19 cellular contexts compared by ENCODE assay signal in the genomic region with DNA sequence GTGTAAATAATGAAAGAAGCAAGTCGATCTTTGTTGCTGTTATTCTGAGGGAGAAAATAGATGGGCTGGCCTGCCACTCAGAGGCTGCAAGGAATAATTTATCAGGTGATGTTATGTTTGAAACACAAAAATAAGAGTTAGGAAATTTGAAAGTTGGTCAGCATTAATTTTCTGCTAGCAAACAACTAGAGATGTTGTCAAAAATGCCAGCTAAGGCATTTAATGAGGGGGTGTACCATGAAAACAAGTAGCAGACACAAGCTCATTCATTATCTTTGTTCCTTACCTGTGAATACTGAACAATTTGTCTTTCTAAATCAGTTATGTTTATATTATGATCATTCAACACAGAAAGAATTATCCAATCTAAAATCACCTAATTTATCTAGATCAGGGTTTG.
"Had no signal": no experiment of that assay in that cellular context is flagged by ENCODE, and none has a peak within 500 bp of the region (broad histone marks: within the 10 kb centered on the region; RNA-seq: fewer than 3 reads in every experiment).

No MANE protein-coding gene starts in this region.

- H3K4me3 Mint-ChIP-seq: naive B cell, nephron progenitor cell had no signal

- H2AFZ ChIP-seq: hepatocyte had no signal

- H3K27me3 ChIP-seq: hepatocyte, neutrophil, ovary, right atrium auricular region, upper lobe of right lung, vagina had no signal

- H3K36me3 Mint-ChIP-seq: naive B cell had no signal

- H3K27ac Mint-ChIP-seq: naive B cell, nephron progenitor cell had no signal

- DNase-seq: cortex of kidney; dorsolateral prefrontal cortex; effector CD8-positive, alpha-beta T cell; kidney; left cardiac atrium; left ventricle myocardium inferior; mesendoderm; naive B cell; nephron progenitor cell; ovary; stimulated activated CD4-positive, alpha-beta T cell treated with anti-CD3 and anti-CD28 coated beads, Interleukin-2, amount 100 ng/mL, for 48 hours; stimulated activated naive CD4-positive, alpha-beta T cell treated with Interleukin-2 at 50 U/mL for 16 hours; upper lobe of right lung had no signal

- ATAC-seq: left cardiac atrium had no signal

- H3K36me3 ChIP-seq: left ventricle myocardium inferior, neutrophil, ovary, right atrium auricular region, upper lobe of right lung, vagina had no signal

- H3K27me3 Mint-ChIP-seq: naive B cell had no signal

- H3K4me2 ChIP-seq: hepatocyte, smooth muscle cell had no signal

- H3K4me1 ChIP-seq: left ventricle myocardium inferior, right atrium auricular region had no signal

- H3K4me3 ChIP-seq: dorsolateral prefrontal cortex, hepatocyte, left ventricle myocardium inferior, lung, ovary, right atrium auricular region, smooth muscle cell, upper lobe of right lung, vagina had no signal

- H3K9me3 ChIP-seq: left ventricle myocardium inferior, neutrophil, ovary, right atrium auricular region, upper lobe of right lung, vagina had no signal

- H3K27ac ChIP-seq: dorsolateral prefrontal cortex, hepatocyte, left ventricle myocardium inferior, neutrophil, ovary, right atrium auricular region, upper lobe of right lung, vagina had no signal

- H3K4me1 Mint-ChIP-seq: naive B cell had no signal

- H3K79me2 ChIP-seq: hepatocyte had no signal
